ENCODE assay signal across 8 cellular contexts in genomic region chr3:107241217-107241616, GRCh38.
DNase-seq lines count a peak whose midpoint lies in the region; ATAC-seq and TF ChIP-seq lines count a peak whose summit lies in the region.

No MANE protein-coding gene starts in this region.

- peak overlapping the region; percentile 80 for H3K4me3 Mint-ChIP-seq in activated CD4-positive, alpha-beta memory T cell treated with anti-CD3 and anti-CD28 coated beads, Interleukin-2, amount 10 ng/mL, durations not matched to agents 7 days and 5 days
- peak overlapping the region; percentile 98 for H3K4me3 Mint-ChIP-seq in glutamatergic neuron (ENCODE audit: unreplicated experiment)

- H3K36me3 ChIP-seq in KMS-11 (ENCODE audit: insufficient read depth): no peaks in the 10 kb centered on the region
- H3K36me3 ChIP-seq in ovary: no peaks in the 10 kb centered on the region

- H2AFZ ChIP-seq in KMS-11 (ENCODE audit: low read depth): peak overlapping the region; percentile 96

- H3K4me3 ChIP-seq in KMS-11 (IDR thresholded peaks at IDR 0.05; ENCODE audit: insufficient read depth, low read depth, low read length): peak overlapping the region; percentile 94
- H3K4me3 ChIP-seq in ovary: peak overlapping the region; percentile 87

- peak; percentile 31 for DNase-seq in EL
- DNase-seq in activated CD4-positive, alpha-beta memory T cell treated with anti-CD3 and anti-CD28 coated beads, Interleukin-2, amount 10 ng/mL, durations not matched to agents 7 days and 5 days: peak; percentile 17
- DNase-seq in glutamatergic neuron: peak; percentile 24
- peak; percentile 48 to 55 (median 49) for DNase-seq in ovary
- DNase-seq in GOT3 (lab: John Stamatoyannopoulos, UW): no peak
- no peak for DNase-seq in NCI-H1092 (lab: John Stamatoyannopoulos, UW)

- H3K27ac ChIP-seq in KMS-11: peak overlapping the region; percentile 38
- H3K27ac ChIP-seq in ovary: peak overlapping the region; percentile 46 to 65

- intact Hi-C loops in ovary (cut with DNase I): loop anchor here in 1 of 4 donors (10.0 kb wide), 1 partner anchor 284 kb away; the partner anchor contains the start of gene BBX

- TF ChIP-seq POLR2A in ovary (IDR thresholded peaks at IDR 0.05): no peak

- H3K9me3 Mint-ChIP-seq in activated CD4-positive, alpha-beta memory T cell treated with anti-CD3 and anti-CD28 coated beads, Interleukin-2, amount 10 ng/mL, durations not matched to agents 7 days and 5 days: no peaks in the 10 kb centered on the region
- peaks cover 2% of the 10 kb centered on the region for H3K9me3 Mint-ChIP-seq in glutamatergic neuron (ENCODE audit: unreplicated experiment)

- no peaks in the 10 kb centered on the region for H3K36me3 Mint-ChIP-seq in activated CD4-positive, alpha-beta memory T cell treated with anti-CD3 and anti-CD28 coated beads, Interleukin-2, amount 10 ng/mL, durations not matched to agents 7 days and 5 days (ENCODE audit: low read depth)
- H3K36me3 Mint-ChIP-seq in glutamatergic neuron (ENCODE audit: unreplicated experiment): no peaks in the 10 kb centered on the region

- TF ChIP-seq CTCF in KMS-11 (conservative IDR thresholded peaks at IDR 0.05; ENCODE audit: low read depth, low read length) (no peak), glutamatergic neuron (IDR thresholded peaks at IDR 0.05; ENCODE audit: partially characterized antibody, unreplicated experiment) (no peak), ovary (IDR thresholded peaks at IDR 0.05) (no peak)

- H3K4me1 Mint-ChIP-seq in activated CD4-positive, alpha-beta memory T cell treated with anti-CD3 and anti-CD28 coated beads, Interleukin-2, amount 10 ng/mL, durations not matched to agents 7 days and 5 days: peaks cover 16% of the 10 kb centered on the region
- peaks cover 9% of the 10 kb centered on the region for H3K4me1 Mint-ChIP-seq in glutamatergic neuron (ENCODE audit: low read depth, unreplicated experiment)

- H3K9me3 ChIP-seq in ovary: no peaks in the 10 kb centered on the region

- H3K9ac ChIP-seq in KMS-11: peak overlapping the region; percentile 56

- H3K79me2 ChIP-seq in KMS-11 (ENCODE audit: insufficient read depth, low read depth): no peaks in the 10 kb centered on the region

- H3K27me3 ChIP-seq in KMS-11 (ENCODE audit: insufficient read depth, low read depth): no peaks in the 10 kb centered on the region
- H3K27me3 ChIP-seq in ovary: no peaks in the 10 kb centered on the region

- peak overlapping the region; percentile 89 for H3K4me2 ChIP-seq in KMS-11

- 1 to 2% (median 1%) methylated on average over 7 of the region's 7 CpGs for WGBS in ovary, 3 donors

- no peak for TF ChIP-seq EP300 in ovary (IDR thresholded peaks at IDR 0.05)

- H3K27ac Mint-ChIP-seq in activated CD4-positive, alpha-beta memory T cell treated with anti-CD3 and anti-CD28 coated beads, Interleukin-2, amount 10 ng/mL, durations not matched to agents 7 days and 5 days: no peak overlapping the region
- peak overlapping the region; percentile 15 for H3K27ac Mint-ChIP-seq in glutamatergic neuron (ENCODE audit: unreplicated experiment)

- H3K4me1 ChIP-seq in KMS-11 (ENCODE audit: low read depth, poor library complexity, severe bottlenecking) (peaks cover 20% of the 10 kb centered on the region), ovary (ENCODE audit: insufficient read depth) (peaks cover 4% of the 10 kb centered on the region)

- no peaks in the 10 kb centered on the region for H4K20me1 ChIP-seq in KMS-11 (ENCODE audit: insufficient read depth)

- POLR2A ChIA-PET in activated CD4-positive, alpha-beta memory T cell treated with anti-CD3 and anti-CD28 coated beads, Interleukin-2, amount 10 ng/mL, durations not matched to agents 7 days and 5 days (lab: Charles Lee): interaction anchor here (1.4 kb wide), 1 partner anchor 359 kb away, joined by 4 read pairs; no protein-coding TSS in a partner anchor

- CTCF ChIA-PET in activated CD4-positive, alpha-beta memory T cell treated with anti-CD3 and anti-CD28 coated beads, Interleukin-2, amount 10 ng/mL, durations not matched to agents 7 days and 5 days (lab: Charles Lee): interaction anchor here (1.5 kb wide), 1 partner anchor 188 kb away, joined by 4 read pairs; no protein-coding TSS in a partner anchor

- H3K27me3 Mint-ChIP-seq in activated CD4-positive, alpha-beta memory T cell treated with anti-CD3 and anti-CD28 coated beads, Interleukin-2, amount 10 ng/mL, durations not matched to agents 7 days and 5 days: peaks cover 4% of the 10 kb centered on the region
- H3K27me3 Mint-ChIP-seq in glutamatergic neuron (ENCODE audit: unreplicated experiment): no peaks in the 10 kb centered on the region

- peak; percentile 41 for ATAC-seq in GM21360 (IDR thresholded peaks at IDR 0.05; ENCODE audit: unreplicated experiment)

Comparison
In these comparisons a context has a peak if more than half of its experiments do, and no peak if none do; other contexts are left out.
1. DNase-seq: peak in EL (single experiment), activated CD4-positive, alpha-beta memory T cell treated with anti-CD3 and anti-CD28 coated beads, Interleukin-2, amount 10 ng/mL, durations not matched to agents 7 days and 5 days (single experiment), glutamatergic neuron (single experiment) and ovary (5 of 5); none in GOT3 (single experiment) and NCI-H1092 (single experiment).